ENCODE assay signal across 14 cellular contexts in the genomic region with DNA sequence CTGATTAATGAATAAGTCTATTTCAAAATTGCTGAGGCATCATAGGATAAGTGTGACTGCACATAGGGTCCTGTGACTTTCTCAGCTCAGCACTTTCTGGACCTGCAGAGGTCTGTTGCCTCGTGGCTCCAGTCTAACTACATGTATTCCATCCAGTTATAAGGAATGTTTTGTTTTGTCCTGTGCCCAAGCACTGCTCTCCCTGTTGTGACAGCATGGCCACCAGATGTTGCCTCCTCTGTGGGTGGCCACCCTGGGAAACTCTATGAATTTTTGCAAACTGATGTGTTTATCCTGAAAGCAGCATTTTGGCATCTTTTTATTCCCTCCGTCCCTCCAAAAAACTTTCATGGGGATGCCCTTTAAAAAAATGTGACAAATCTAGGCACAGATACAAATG.
"Had no signal": no experiment of that assay in that cellular context is flagged by ENCODE, and none has a peak within 500 bp of the region (broad histone marks: within the 10 kb centered on the region; RNA-seq: fewer than 3 reads in every experiment).

No MANE protein-coding gene starts in this region.

- H3K4me1 ChIP-seq: gastrocnemius medialis had no signal

- H3K9me3 ChIP-seq: gastrocnemius medialis, pancreas had no signal

- H3K36me3 ChIP-seq: gastrocnemius medialis, pancreas had no signal

- H3K27me3 ChIP-seq: gastrocnemius medialis, pancreas had no signal

- H3K4me3 ChIP-seq: gastrocnemius medialis, pancreas had no signal

- DNase-seq: activated CD4-positive, alpha-beta memory T cell treated with anti-CD3 and anti-CD28 coated beads, Interleukin-2, amount 10 ng/mL, durations not matched to agents 7 days and 5 days; activated CD4-positive, alpha-beta T cell treated with anti-CD3 and anti-CD28 coated beads for 48 hours; activated CD4-positive, CD25-positive, alpha-beta regulatory T cell; activated CD8-positive, alpha-beta memory T cell treated with anti-CD3 and anti-CD28 coated beads, Interleukin-2, amount 10 ng/mL, durations not matched to agents 7 days and 5 days; amniotic stem cell; effector memory CD8-positive, alpha-beta T cell; gastrocnemius medialis; head of caudate nucleus; left ventricle myocardium superior; naive thymus-derived CD8-positive, alpha-beta T cell; pancreas; stimulated activated naive CD4-positive, alpha-beta T cell; T1000 had no signal

- H3K27ac ChIP-seq: gastrocnemius medialis, pancreas had no signal

- FAIRE-seq: pancreas, urothelium cell line had no signal

- ATAC-seq: activated CD8-positive, alpha-beta memory T cell treated with anti-CD3 and anti-CD28 coated beads, Interleukin-2, amount 10 ng/mL, durations not matched to agents 7 days and 5 days; effector memory CD8-positive, alpha-beta T cell; gastrocnemius medialis; left ventricle myocardium superior; naive thymus-derived CD8-positive, alpha-beta T cell; pancreas had no signal
